Comparison of ENCODE assay signal across 7 cellular contexts in the genomic region with DNA sequence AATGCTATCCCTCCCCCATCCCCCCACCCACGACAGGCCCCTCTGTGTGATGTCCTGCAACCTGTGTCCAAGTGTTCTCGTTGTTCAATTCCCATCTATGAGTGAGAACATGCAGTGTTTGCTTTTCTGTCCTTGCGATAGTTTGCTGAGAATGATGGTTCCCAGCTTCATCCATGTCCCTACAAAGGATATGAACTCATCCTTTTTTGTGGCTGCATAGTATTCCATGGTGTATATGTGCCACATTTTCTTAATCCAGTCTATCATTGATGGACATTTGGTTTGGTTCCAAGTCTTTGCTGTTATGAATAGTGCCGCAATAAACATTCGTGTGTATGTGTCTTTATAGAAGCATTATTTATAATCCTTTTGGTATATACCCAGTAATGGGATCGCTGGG. TPM values are rescaled to one million over a fixed set of nuclear protein-coding genes. Genes with fewer than 3 reads are reported as not detected.
"Had no signal": no experiment of that assay in that cellular context is flagged by ENCODE, and none has a peak within 500 bp of the region (broad histone marks: within the 10 kb centered on the region; RNA-seq: fewer than 3 reads in every experiment).

No MANE protein-coding gene starts in this region.

RNA-seq across cellular contexts. Expression of gene TAS2R7, which starts 59.0 kb away (rescaled TPM):
- total RNA-seq: GM23248, GM23338, H1, H4, H7, H9, HFFc6 had no signal
- polyA plus RNA-seq: GM23248, GM23338, H1 had no signal
